ENCODE assay signal across 15 cellular contexts in the genomic region with DNA sequence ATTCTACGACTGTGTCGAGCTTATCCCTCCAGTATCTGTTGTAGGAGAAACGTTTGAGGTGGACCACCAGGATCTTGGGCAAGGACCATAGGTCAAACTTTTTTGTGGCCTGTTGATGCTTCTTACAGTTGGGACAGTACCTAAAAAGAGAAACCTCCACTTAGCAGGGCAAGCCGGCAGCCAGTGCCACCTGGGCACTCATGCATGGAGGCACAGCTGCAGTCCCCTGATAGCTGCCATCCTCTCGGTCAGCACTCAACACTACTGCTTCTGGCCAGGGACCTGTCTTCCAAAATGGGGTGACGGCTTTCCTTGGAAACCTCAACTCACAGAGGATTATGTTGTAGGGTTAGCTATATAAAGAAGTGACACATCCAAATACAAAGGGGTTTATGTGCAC. TPM values are rescaled to one million over a fixed set of nuclear protein-coding genes. Genes with fewer than 3 reads are reported as not detected.
A peak's percentile ranks its signal among the peaks of the same experiment; 100 is the strongest.
DNase-seq lines count a peak whose midpoint lies in the region; ATAC-seq and TF ChIP-seq lines count a peak whose summit lies in the region.
"Had no signal": no experiment of that assay in that cellular context is flagged by ENCODE, and none has a peak within 500 bp of the region (broad histone marks: within the 10 kb centered on the region; RNA-seq: fewer than 3 reads in every experiment).

No MANE protein-coding gene starts in this region.

- peaks cover 56% of the 10 kb centered on the region for H3K36me3 Mint-ChIP-seq in endothelial cell (ENCODE audit: low read depth, unreplicated experiment)

- no peak overlapping the region for H3K27ac Mint-ChIP-seq in endothelial cell (ENCODE audit: unreplicated experiment)
- H3K27ac Mint-ChIP-seq: CD8-positive, alpha-beta T cell; GM23338; HFFc6 had no signal

- no peaks in the 10 kb centered on the region for H3K4me1 Mint-ChIP-seq in endothelial cell (ENCODE audit: unreplicated experiment)
- H3K4me1 Mint-ChIP-seq: GM23338 had no signal

- H2BK20ac ChIP-seq in IMR-90 (ENCODE audit: low read depth, low read length) = no peak overlapping the region

- no peaks in the 10 kb centered on the region for H3K9me3 Mint-ChIP-seq in endothelial cell (ENCODE audit: unreplicated experiment)
- H3K9me3 Mint-ChIP-seq: CD8-positive, alpha-beta T cell; GM23338; HFFc6; IgD-negative memory B cell had no signal

- peaks cover 62% of the 10 kb centered on the region for H3K36me3 ChIP-seq in IMR-90 (ENCODE audit: control insufficient read depth, insufficient read depth, low read length)

- H3K9me1 ChIP-seq in IMR-90 (ENCODE audit: insufficient read depth, low read length) = peaks cover 8% of the 10 kb centered on the region; the same call in 1 of the 2 replicates

- H3K27ac ChIP-seq in IMR-90 (ENCODE audit: insufficient read depth, low read length) (no peak overlapping the region), RWPE1 (0 out of 2 replicates have a peak overlapping the region, but pooled peaks have one; percentile 22)

- no peak for TF ChIP-seq CTCF in IMR-90 (conservative IDR thresholded peaks at IDR 0.05; ENCODE audit: low read depth, low read length)
- TF ChIP-seq CTCF in RWPE1 (conservative IDR thresholded peaks at IDR 0.05; ENCODE audit: low read depth) = no peak
- TF ChIP-seq CTCF in endothelial cell (IDR thresholded peaks at IDR 0.05; ENCODE audit: unreplicated experiment) = no peak
- TF ChIP-seq CTCF in GM20000 (IDR thresholded peaks at IDR 0.05; ENCODE audit: extremely low read depth, missing control alignments) = no peak

- DNase-seq in IMR-90 = no peak
- no peak for DNase-seq in RWPE1 (ENCODE audit: low spot score)
- no peak for DNase-seq in endothelial cell (ENCODE audit: low spot score)
- no peak for DNase-seq in GM20000 (ENCODE audit: low spot score)
- no peak for DNase-seq in D341Med (ENCODE audit: low spot score)
- DNase-seq in activated naive CD4-positive, alpha-beta T cell treated with Interleukin-2 at 50 U/mL for 16 hours = no peak
- DNase-seq in globus pallidus (ENCODE audit: low spot score) = no peak
- DNase-seq: ACHN; CD8-positive, alpha-beta T cell; COR-L47; HFFc6; KBM-7 had no signal

- H3K9me3 ChIP-seq in IMR-90 (ENCODE audit: control insufficient read depth, insufficient read depth, low read length) = no peaks in the 10 kb centered on the region

- no peak overlapping the region for H4K91ac ChIP-seq in IMR-90 (ENCODE audit: insufficient read depth, low read depth, low read length)

- H3K4me2 ChIP-seq in IMR-90 (ENCODE audit: low read depth, low read length) = no peak overlapping the region
- H3K4me2 ChIP-seq: GM23338 had no signal

- CTCF ChIA-PET in IMR-90 (lab: Yijun Ruan, JAX) = no interaction called here
- CTCF ChIA-PET in RWPE1 (lab: Yijun Ruan, JAX) = no interaction called here

- no peaks in the 10 kb centered on the region for H3K27me3 ChIP-seq in IMR-90 (ENCODE audit: control insufficient read depth, insufficient read depth, low read length)

- no peak for ATAC-seq in IMR-90 (ENCODE audit: low read depth)
- ATAC-seq: CD8-positive, alpha-beta T cell; GM23338; HCT116 had no signal

- POLR2A ChIA-PET in IMR-90 (lab: Charles Lee; ENCODE audit: unreplicated experiment) (no interaction called here), RWPE1 (lab: Yijun Ruan, JAX; ENCODE audit: low non-redundant PET) (interaction anchor here (0.6 kb wide), 1 partner anchor 9 kb away, joined by 3 read pairs; no protein-coding TSS in a partner anchor)

- H2AK5ac ChIP-seq in IMR-90 (ENCODE audit: low read depth, low read length) = no peak overlapping the region

- no peaks in the 10 kb centered on the region for H3K4me1 ChIP-seq in IMR-90 (ENCODE audit: control insufficient read depth, insufficient read depth, low read length)

- no peak overlapping the region for H4K8ac ChIP-seq in IMR-90 (ENCODE audit: low read depth in 2 of 2, low read length in 2 of 2)

- in situ Hi-C loops in IMR-90 (cut with MboI; ENCODE audit: low sequenced_read_pairs) = no loop called here

- no peak overlapping the region for H3K9ac ChIP-seq in IMR-90 (ENCODE audit: low read depth, low read length)

- peak overlapping the region; percentile 28 for H2AK9ac ChIP-seq in IMR-90 (replicated peaks; ENCODE audit: low read depth, low read length, poor library complexity)

- no peak for TF ChIP-seq POLR2A in IMR-90 (IDR thresholded peaks at IDR 0.05; ENCODE audit: low read depth, low read length)

- WGBS in IMR-90 (ENCODE audit: extremely low coverage in 2 of 2, insufficient read length in 1 of 2), 2 experiments = 86% methylated on average over 1 of the region's 6 CpGs; no CpG with 5 or more reads in 1 of the 2 experiments

- no peak overlapping the region for H3K56ac ChIP-seq in IMR-90 (ENCODE audit: extremely low read depth, insufficient read depth, low read length)

- H3K23ac ChIP-seq in IMR-90 (ENCODE audit: low read depth, low read length) = no peak overlapping the region

- no peak overlapping the region for H2BK120ac ChIP-seq in IMR-90 (ENCODE audit: low read depth, low read length)

- BruUV-seq in IMR-90 (replicated peaks; lab: Mats Ljungman, UMichigan) = no TSS peak

- peak overlapping the region; percentile 31 for H3K4me3 Mint-ChIP-seq in endothelial cell (ENCODE audit: unreplicated experiment)
- H3K4me3 Mint-ChIP-seq: CD8-positive, alpha-beta T cell; GM23338; HFFc6; IgD-negative memory B cell had no signal

- dilution Hi-C loops in IMR-90 (cut with HindIII; ENCODE audit: low sequenced_read_pairs, unreplicated experiment) = no loop called here

- no peaks in the 10 kb centered on the region for H3K27me3 Mint-ChIP-seq in endothelial cell (ENCODE audit: unreplicated experiment)
- H3K27me3 Mint-ChIP-seq: IgD-negative memory B cell had no signal

- no peak for TF ChIP-seq RAD21 in IMR-90 (IDR thresholded peaks at IDR 0.05; ENCODE audit: low read length)

- no peak overlapping the region for H3K4ac ChIP-seq in IMR-90 (ENCODE audit: low read depth, low read length)

- H3K4me3 ChIP-seq in IMR-90 (ENCODE audit: insufficient read depth, low read depth, low read length) = no peak overlapping the region
- H3K4me3 ChIP-seq: GM23338 had no signal

- no peak overlapping the region for H2AFZ ChIP-seq in IMR-90 (replicated peaks; ENCODE audit: low read length, poor library complexity)
- H2AFZ ChIP-seq: GM23338 had no signal

- no peak overlapping the region for H3K18ac ChIP-seq in IMR-90 (ENCODE audit: low read depth, low read length)

- no peaks in the 10 kb centered on the region for H4K20me1 ChIP-seq in IMR-90 (ENCODE audit: insufficient read depth, low read length)

- intact Hi-C loops in IMR-90 (cut with micrococcal nuclease) = no loop called here

- no peak overlapping the region for H3K14ac ChIP-seq in IMR-90 (replicated peaks; ENCODE audit: low read depth, low read length)

- H2BK15ac ChIP-seq in IMR-90 (ENCODE audit: low read depth, low read length) = no peak overlapping the region

- peaks cover 0 to 3% of the 10 kb centered on the region in 2 experiments; a peak in 1 of 4 replicates for H3K79me1 ChIP-seq in IMR-90 (ENCODE audit: low read depth in 1 of 2, low read length in 2 of 2)

- no peak overlapping the region for H2BK5ac ChIP-seq in IMR-90 (ENCODE audit: low read depth, low read length, poor library complexity, severe bottlenecking)

- H4K5ac ChIP-seq in IMR-90 (ENCODE audit: low read depth, low read length) = no peak overlapping the region

TF ChIP-seq in IMR-90, 13 proteins besides CTCF, POLR2A, EP300 and RAD21:
- TF ChIP-seq BHLHE40 (IDR thresholded peaks at IDR 0.05; ENCODE audit: low read depth, low read length) (no peak), MAFK (IDR thresholded peaks at IDR 0.05; ENCODE audit: low read depth, low read length) (no peak), SMC3 (IDR thresholded peaks at IDR 0.05; ENCODE audit: low read depth, low read length) (no peak), RCOR1 (IDR thresholded peaks at IDR 0.05; ENCODE audit: insufficient replicate concordance, low read length) (no peak), RFX5 (IDR thresholded peaks at IDR 0.05; ENCODE audit: low read depth, low read length) (no peak), USF2 (IDR thresholded peaks at IDR 0.05; ENCODE audit: low read depth, low read length) (no peak), CEBPB (IDR thresholded peaks at IDR 0.05; ENCODE audit: low read depth, low read length) (no peak), NFE2L2 (IDR thresholded peaks at IDR 0.05; ENCODE audit: low read depth, low read length) (no peak), MXI1 (IDR thresholded peaks at IDR 0.05; ENCODE audit: borderline replicate concordance, low read depth, low read length) (no peak), CHD1 (IDR thresholded peaks at IDR 0.05; ENCODE audit: low read depth, low read length) (no peak), MAZ (IDR thresholded peaks at IDR 0.05; ENCODE audit: borderline replicate concordance, low read depth, low read length) (no peak), FOS (IDR thresholded peaks at IDR 0.05; ENCODE audit: low read depth, low read length) (no peak)
- TF ChIP-seq, protein P1, sequence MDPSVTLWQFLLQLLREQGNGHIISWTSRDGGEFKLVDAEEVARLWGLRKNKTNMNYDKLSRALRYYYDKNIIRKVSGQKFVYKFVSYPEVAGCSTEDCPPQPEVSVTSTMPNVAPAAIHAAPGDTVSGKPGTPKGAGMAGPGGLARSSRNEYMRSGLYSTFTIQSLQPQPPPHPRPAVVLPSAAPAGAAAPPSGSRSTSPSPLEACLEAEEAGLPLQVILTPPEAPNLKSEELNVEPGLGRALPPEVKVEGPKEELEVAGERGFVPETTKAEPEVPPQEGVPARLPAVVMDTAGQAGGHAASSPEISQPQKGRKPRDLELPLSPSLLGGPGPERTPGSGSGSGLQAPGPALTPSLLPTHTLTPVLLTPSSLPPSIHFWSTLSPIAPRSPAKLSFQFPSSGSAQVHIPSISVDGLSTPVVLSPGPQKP (IDR thresholded peaks at IDR 0.05; ENCODE audit: borderline replicate concordance, low read depth, low read length) = no peak

RNA-seq across cellular contexts. Expression of gene C3orf62, which starts 7.0 kb away (rescaled TPM):
- total RNA-seq in IMR-90 (2012; rRNA removed) = 0.83 and 0.90 TPM in 2 replicates
- 3.1 and 3.9 TPM in 2 replicates for polyA plus RNA-seq in IMR-90 (2012; rRNA removed)
- 0.77 and 0.91 TPM in 2 replicates for polyA plus RNA-seq in IMR-90 (2012; cell fraction: cytosol; rRNA removed)
- 7.2 and 14.4 TPM in 2 replicates for polyA plus RNA-seq in IMR-90 (2012; cell fraction: nucleus; rRNA removed; ENCODE audit: low replicate concordance)
- total RNA-seq in endothelial cell (ENCODE audit: unreplicated experiment) = 3.8 TPM

RNA-seq across cellular contexts. Expression of gene USP4, which starts 55.9 kb away (rescaled TPM):
- total RNA-seq in IMR-90 (2012; rRNA removed) (28.6 and 29.9 TPM in 2 replicates), endothelial cell (ENCODE audit: unreplicated experiment) (55.0 TPM)
- polyA plus RNA-seq in IMR-90 (2012; rRNA removed) = 36.1 and 42.3 TPM in 2 replicates
- 14.9 and 18.2 TPM in 2 replicates for polyA plus RNA-seq in IMR-90 (2012; cell fraction: cytosol; rRNA removed)
- 35.6 and 104 TPM in 2 replicates for polyA plus RNA-seq in IMR-90 (2012; cell fraction: nucleus; rRNA removed; ENCODE audit: low replicate concordance)
